Comparison of ENCODE assay signal across 8 cellular contexts in genomic region chr1:156115514-156116374, GRCh38. TPM values are rescaled to one million over a fixed set of nuclear protein-coding genes. Genes with fewer than 3 reads are reported as not detected.
DNase-seq lines count a peak whose midpoint lies in the region; ATAC-seq, FAIRE-seq and TF ChIP-seq lines count a peak whose summit lies in the region.

No MANE protein-coding gene starts in this region.

- DNase-seq in Ammon's horn (ENCODE audit: low spot score), result peak; percentile 51
- no peak for DNase-seq in HCT116 (ENCODE audit: low read depth, low spot score)
- peak; percentile 36 for DNase-seq in WERI-Rb-1
- DNase-seq in fibroblast of the aortic adventitia (ENCODE audit: low read depth), result peak; percentile 53
- no peak for DNase-seq in natural killer cell treated with Interleukin-12 subunit alpha and Interleukin-12 subunit beta and Interleukin-15 and Interleukin-18, amount 100 ng/mL, for 72 hours (ENCODE audit: low spot score)
- DNase-seq in NK-92 treated with Interleukin-12 subunit alpha and Interleukin-12 subunit beta, amount 100 ng/mL, for 24 hours (lab: John Stamatoyannopoulos, UW), result no peak
- DNase-seq in GM12892 (ENCODE audit: insufficient read length), result no peak

- no peak for TF ChIP-seq RAD21 in HCT116 (IDR thresholded peaks at IDR 0.05; ENCODE audit: low read depth)

- H3K27me3 Mint-ChIP-seq in natural killer cell treated with Interleukin-12 subunit alpha and Interleukin-12 subunit beta and Interleukin-15 and Interleukin-18, amount 100 ng/mL, for 72 hours, result peaks cover 18 to 29% of the 10 kb centered on the region in 2 donors

- no peaks in the 10 kb centered on the region for H3K9me3 Mint-ChIP-seq in natural killer cell treated with Interleukin-12 subunit alpha and Interleukin-12 subunit beta and Interleukin-15 and Interleukin-18, amount 100 ng/mL, for 72 hours

- H2AFZ ChIP-seq in HCT116 (ENCODE audit: low read depth, low read length, poor library complexity, severe bottlenecking), result no peak overlapping the region

- POLR2A ChIA-PET in HCT116 (lab: Charles Lee), result interaction anchor here (0.6 to 5.3 kb wide), 5 partner anchors 8 to 666 kb away, joined by 4 to 50 read pairs (median 10); no protein-coding TSS in a partner anchor

- H4K20me1 ChIP-seq in HCT116 (ENCODE audit: insufficient read depth), result peaks cover 4% of the 10 kb centered on the region; the same call in 1 of the 2 replicates

- TF ChIP-seq POLR2A in HCT116 (IDR thresholded peaks at IDR 0.05; ENCODE audit: borderline replicate concordance, extremely low read depth, insufficient read depth, insufficient read length) (no peak), GM12892 (IDR thresholded peaks at IDR 0.05; ENCODE audit: low read depth, low read length) (no peak)

- RAD21 ChIA-PET in HCT116 (lab: Charles Lee; ENCODE audit: low non-redundant PET in 1 of 2, low total read pairs in 2 of 2, uncharacterized antibody in 2 of 2, unreplicated experiment in 2 of 2), result no interaction called here

- CTCF ChIA-PET in HCT116 (lab: Charles Lee), result interaction anchor here (0.7 to 5.5 kb wide), 4 partner anchors 10 to 109 kb away, joined by 3 to 22 read pairs (median 6); no protein-coding TSS in a partner anchor

- ATAC-seq in HCT116 (no peak; the same call in 1 of the 2 replicates), HG02610 (IDR thresholded peaks at IDR 0.05; ENCODE audit: unreplicated experiment) (no peak)
- no peak for ATAC-seq in natural killer cell treated with Interleukin-12 subunit alpha and Interleukin-12 subunit beta and Interleukin-15 and Interleukin-18, amount 100 ng/mL, for 72 hours

- intact Hi-C loops in HCT116 (cut with micrococcal nuclease), result no loop called here

- peak overlapping the region; percentile 90 for H3K4me2 ChIP-seq in HCT116 (ENCODE audit: low read length)

- peaks cover 62% of the 10 kb centered on the region for H3K79me2 ChIP-seq in HCT116 (ENCODE audit: insufficient read depth, low read length)

- H3K27me3 ChIP-seq in HCT116 (ENCODE audit: insufficient read depth, low read length), result no peaks in the 10 kb centered on the region
- H3K27me3 ChIP-seq in WERI-Rb-1 (ENCODE audit: insufficient read depth, low read depth, severe bottlenecking), result no peaks in the 10 kb centered on the region

- peak overlapping the region; percentile 98 for H3K9ac ChIP-seq in HCT116 (ENCODE audit: low read length)

- H3K36me3 Mint-ChIP-seq in natural killer cell treated with Interleukin-12 subunit alpha and Interleukin-12 subunit beta and Interleukin-15 and Interleukin-18, amount 100 ng/mL, for 72 hours, result no peaks in the 10 kb centered on the region

- H3K9me3 ChIP-seq in HCT116 (ENCODE audit: control insufficient read depth in 1 of 2, insufficient read depth in 1 of 2, low read depth in 1 of 2, low read length in 2 of 2) (no peaks in the 10 kb centered on the region), WERI-Rb-1 (ENCODE audit: severe bottlenecking) (no peaks in the 10 kb centered on the region)

- TSS peak; percentile 49 for BruUV-seq in HCT116 (replicated peaks; lab: Mats Ljungman, UMichigan)

- peak overlapping the region; percentile 76 for H3K27ac ChIP-seq in HCT116 (ENCODE audit: low read depth, low read length)
- H3K27ac ChIP-seq in WERI-Rb-1, result no peak overlapping the region

- peaks cover 28 to 43% of the 10 kb centered on the region in 2 donors for H3K4me1 Mint-ChIP-seq in natural killer cell treated with Interleukin-12 subunit alpha and Interleukin-12 subunit beta and Interleukin-15 and Interleukin-18, amount 100 ng/mL, for 72 hours (ENCODE audit: low read depth in 2 of 2)

- no peaks in the 10 kb centered on the region for H3K9me2 ChIP-seq in HCT116 (ENCODE audit: insufficient read depth)

- H3K4me3 ChIP-seq in HCT116 (replicated peaks in 1 of 2; ENCODE audit: low read depth in 1 of 2, low read length in 2 of 2) (peak overlapping the region; percentile 96 to 99), WERI-Rb-1 (ENCODE audit: low read depth, low read length) (peak overlapping the region; percentile 91), fibroblast of the aortic adventitia (ENCODE audit: low read depth, low read length) (peak overlapping the region; percentile 99)

- TF ChIP-seq CTCF in HCT116 (IDR thresholded peaks at IDR 0.05 in 2 of 3, conservative IDR thresholded peaks at IDR 0.05 in 1 of 3; ENCODE audit: borderline replicate concordance in 1 of 3, insufficient read depth in 1 of 3, low read depth in 2 of 3, low read length in 2 of 3) (no peak), WERI-Rb-1 (IDR thresholded peaks at IDR 0.05; ENCODE audit: low read depth, low read length) (no peak), fibroblast of the aortic adventitia (IDR thresholded peaks at IDR 0.05; ENCODE audit: insufficient read depth, low read length) (no peak)

- peaks cover 0 to 11% of the 10 kb centered on the region in 2 experiments; a peak in 1 of 4 replicates for H3K36me3 ChIP-seq in HCT116 (ENCODE audit: control insufficient read depth in 1 of 2, insufficient read depth in 2 of 2, low read length in 2 of 2)
- peaks cover 15% of the 10 kb centered on the region for H3K36me3 ChIP-seq in WERI-Rb-1

- H3K4me3 Mint-ChIP-seq in natural killer cell treated with Interleukin-12 subunit alpha and Interleukin-12 subunit beta and Interleukin-15 and Interleukin-18, amount 100 ng/mL, for 72 hours, result peak overlapping the region; percentile 83

- H3K27ac Mint-ChIP-seq in natural killer cell treated with Interleukin-12 subunit alpha and Interleukin-12 subunit beta and Interleukin-15 and Interleukin-18, amount 100 ng/mL, for 72 hours, result peak overlapping the region in 1 of 2 donors; percentile 74

- peaks cover 71 to 86% of the 10 kb centered on the region in 2 experiments for H3K4me1 ChIP-seq in HCT116 (ENCODE audit: control insufficient read depth in 1 of 2, insufficient read depth in 2 of 2, low read length in 2 of 2)

- no peak for FAIRE-seq in GM12892 (lab: Jason Lieb, UNC)

TF ChIP-seq in HCT116, 20 proteins besides CTCF, POLR2A, EP300 and RAD21:
- TF ChIP-seq, protein P1, sequence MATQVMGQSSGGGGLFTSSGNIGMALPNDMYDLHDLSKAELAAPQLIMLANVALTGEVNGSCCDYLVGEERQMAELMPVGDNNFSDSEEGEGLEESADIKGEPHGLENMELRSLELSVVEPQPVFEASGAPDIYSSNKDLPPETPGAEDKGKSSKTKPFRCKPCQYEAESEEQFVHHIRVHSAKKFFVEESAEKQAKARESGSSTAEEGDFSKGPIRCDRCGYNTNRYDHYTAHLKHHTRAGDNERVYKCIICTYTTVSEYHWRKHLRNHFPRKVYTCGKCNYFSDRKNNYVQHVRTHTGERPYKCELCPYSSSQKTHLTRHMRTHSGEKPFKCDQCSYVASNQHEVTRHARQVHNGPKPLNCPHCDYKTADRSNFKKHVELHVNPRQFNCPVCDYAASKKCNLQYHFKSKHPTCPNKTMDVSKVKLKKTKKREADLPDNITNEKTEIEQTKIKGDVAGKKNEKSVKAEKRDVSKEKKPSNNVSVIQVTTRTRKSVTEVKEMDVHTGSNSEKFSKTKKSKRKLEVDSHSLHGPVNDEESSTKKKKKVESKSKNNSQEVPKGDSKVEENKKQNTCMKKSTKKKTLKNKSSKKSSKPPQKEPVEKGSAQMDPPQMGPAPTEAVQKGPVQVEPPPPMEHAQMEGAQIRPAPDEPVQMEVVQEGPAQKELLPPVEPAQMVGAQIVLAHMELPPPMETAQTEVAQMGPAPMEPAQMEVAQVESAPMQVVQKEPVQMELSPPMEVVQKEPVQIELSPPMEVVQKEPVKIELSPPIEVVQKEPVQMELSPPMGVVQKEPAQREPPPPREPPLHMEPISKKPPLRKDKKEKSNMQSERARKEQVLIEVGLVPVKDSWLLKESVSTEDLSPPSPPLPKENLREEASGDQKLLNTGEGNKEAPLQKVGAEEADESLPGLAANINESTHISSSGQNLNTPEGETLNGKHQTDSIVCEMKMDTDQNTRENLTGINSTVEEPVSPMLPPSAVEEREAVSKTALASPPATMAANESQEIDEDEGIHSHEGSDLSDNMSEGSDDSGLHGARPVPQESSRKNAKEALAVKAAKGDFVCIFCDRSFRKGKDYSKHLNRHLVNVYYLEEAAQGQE (IDR thresholded peaks at IDR 0.05; ENCODE audit: low read depth), result no peak
- peak; percentile 19 for TF ChIP-seq POLR2AphosphoS5 (IDR thresholded peaks at IDR 0.05; ENCODE audit: low read depth, low read length)

RNA-seq across cellular contexts. Expression of gene LMNA, which starts 1.2 kb away (rescaled TPM):
- total RNA-seq in HCT116 (2021; ENCODE audit: unreplicated experiment) (528 TPM), fibroblast of the aortic adventitia (ENCODE audit: low replicate concordance) (502 and 1,039 TPM in 2 replicates)
- polyA plus RNA-seq in HCT116 (2012), result 440 and 523 TPM in 2 replicates
- total RNA-seq in natural killer cell treated with Interleukin-12 subunit alpha and Interleukin-12 subunit beta and Interleukin-15 and Interleukin-18, amount 100 ng/mL, for 72 hours, result 10 to 100 TPM; 21.4 to 67.6 TPM
- polyA plus RNA-seq in GM12892 (2012; ENCODE audit: missing spikeins), result 109 TPM

RNA-seq across cellular contexts. Expression of gene MEX3A, which starts 33.5 kb away (rescaled TPM):
- total RNA-seq in HCT116 (2021; ENCODE audit: unreplicated experiment) (6.1 TPM), fibroblast of the aortic adventitia (ENCODE audit: low replicate concordance) (0.90 TPM in 2 replicates)
- 4.9 and 5.5 TPM in 2 replicates for polyA plus RNA-seq in HCT116 (2012)
- under 1 TPM; 0.06 to 0.07 TPM for total RNA-seq in natural killer cell treated with Interleukin-12 subunit alpha and Interleukin-12 subunit beta and Interleukin-15 and Interleukin-18, amount 100 ng/mL, for 72 hours
- 2.3 TPM for polyA plus RNA-seq in GM12892 (2012; ENCODE audit: missing spikeins)

RNA-seq across cellular contexts. Expression of gene SEMA4A, which starts 37.6 kb away (rescaled TPM):
- total RNA-seq in HCT116 (2021; ENCODE audit: unreplicated experiment) (0.39 TPM), fibroblast of the aortic adventitia (ENCODE audit: low replicate concordance) (1.4 and 3.2 TPM in 2 replicates)
- 0.30 and 0.37 TPM in 2 replicates for polyA plus RNA-seq in HCT116 (2012)
- total RNA-seq in natural killer cell treated with Interleukin-12 subunit alpha and Interleukin-12 subunit beta and Interleukin-15 and Interleukin-18, amount 100 ng/mL, for 72 hours, result 10 to 100 TPM in 1 of 2 donors, 1 to 10 TPM in 1; 3.9 to 16.6 TPM
- polyA plus RNA-seq in GM12892 (2012; ENCODE audit: missing spikeins), result 19.0 TPM

RNA-seq across cellular contexts. Expression of gene RAB25, which starts 54.8 kb away (rescaled TPM):
- total RNA-seq in HCT116 (2021; ENCODE audit: unreplicated experiment) (142 TPM), fibroblast of the aortic adventitia (ENCODE audit: low replicate concordance) (not detected in 2 replicates)
- 210 and 227 TPM in 2 replicates for polyA plus RNA-seq in HCT116 (2012)
- not detected for total RNA-seq in natural killer cell treated with Interleukin-12 subunit alpha and Interleukin-12 subunit beta and Interleukin-15 and Interleukin-18, amount 100 ng/mL, for 72 hours
- not detected for polyA plus RNA-seq in GM12892 (2012; ENCODE audit: missing spikeins)

Comparison
In these comparisons a context has a peak if more than half of its experiments do, and no peak if none do; other contexts are left out.
1. DNase-seq: peak in Ammon's horn (single experiment), WERI-Rb-1 (single experiment) and fibroblast of the aortic adventitia (single experiment); none in HCT116 (single experiment), natural killer cell treated with Interleukin-12 subunit alpha and Interleukin-12 subunit beta and Interleukin-15 and Interleukin-18, amount 100 ng/mL, for 72 hours (single experiment), NK-92 treated with Interleukin-12 subunit alpha and Interleukin-12 subunit beta, amount 100 ng/mL, for 24 hours (single experiment) and GM12892 (single experiment).
2. Peak in every context shown above with its lines, with median percentiles within 50 percentile points of each other: H3K4me3 ChIP-seq.